In genomic region chr7:23336799-23337283, GRCh38 we compare ENCODE assay signal across 1 cellular context.
A peak's percentile ranks its signal among the peaks of the same experiment; 100 is the strongest.
TF ChIP-seq lines count a peak whose summit lies in the region.

No MANE protein-coding gene starts in this region.

TF ChIP-seq in HepG2, 621 proteins besides CTCF, POLR2A, EP300 and RAD21 (continued from another document and continues in another):
- TF ChIP-seq ZNF280D (CRISPR knock-in tag; IDR thresholded peaks at IDR 0.05) (no peak; the same call in 1 of the 2 replicates), NCOA2 (CRISPR knock-in tag; IDR thresholded peaks at IDR 0.05) (peak; percentile 85), ZBTB3 (CRISPR knock-in tag; IDR thresholded peaks at IDR 0.05; ENCODE audit: borderline replicate concordance, low read depth) (0 out of 2 replicates have a peak, but pooled peaks have one; percentile 74), MIER3 (CRISPR knock-in tag; IDR thresholded peaks at IDR 0.05; ENCODE audit: borderline replicate concordance) (peak; percentile 50; the same call in 1 of the 2 replicates), ARID5B (CRISPR knock-in tag; IDR thresholded peaks at IDR 0.05) (peak; percentile 85), CREBL2 (CRISPR knock-in tag; IDR thresholded peaks at IDR 0.05; ENCODE audit: borderline replicate concordance) (no peak), HDAC2 (CRISPR knock-in tag; IDR thresholded peaks at IDR 0.05) (peak; percentile 68; the same call in 1 of the 2 replicates), GATA4 (IDR thresholded peaks at IDR 0.05; ENCODE audit: borderline replicate concordance, low read depth) (peak; percentile 33; the same call in 1 of the 2 replicates), ZHX2 (IDR thresholded peaks at IDR 0.05; ENCODE audit: low read depth) (no peak), ZHX2 (CRISPR knock-in tag; IDR thresholded peaks at IDR 0.05; ENCODE audit: borderline replicate concordance) (no peak), CEBPG (CRISPR knock-in tag; IDR thresholded peaks at IDR 0.05) (peak; percentile 91), IKZF4 (CRISPR knock-in tag; IDR thresholded peaks at IDR 0.05; ENCODE audit: borderline replicate concordance, low read depth, not compliant biosample characterization) (no peak), TEAD3 (CRISPR knock-in tag; optimal IDR thresholded peaks at IDR 0.05; ENCODE audit: borderline replicate concordance) (no peak), LBX2 (CRISPR knock-in tag; IDR thresholded peaks at IDR 0.05; ENCODE audit: borderline replicate concordance) (no peak), ISL2 (CRISPR knock-in tag; IDR thresholded peaks at IDR 0.05) (peak; percentile 74), ZNF296 (CRISPR knock-in tag; conservative IDR thresholded peaks at IDR 0.05) (no peak), PLRG1 (conservative IDR thresholded peaks at IDR 0.05) (no peak), PHB2 (IDR thresholded peaks at IDR 0.05; ENCODE audit: partially characterized antibody) (no peak), NCOR1 (IDR thresholded peaks at IDR 0.05; ENCODE audit: borderline replicate concordance, low read length) (peak; percentile 44; the same call in 1 of the 2 replicates), NFYC (CRISPR knock-in tag; IDR thresholded peaks at IDR 0.05) (no peak), HNF4A (CRISPR knock-in tag; IDR thresholded peaks at IDR 0.05) (peak; percentile 63), HOMEZ (CRISPR knock-in tag; IDR thresholded peaks at IDR 0.05; ENCODE audit: low read depth) (peak; percentile 55; the same call in 1 of the 2 replicates), U2AF2 (IDR thresholded peaks at IDR 0.05; ENCODE audit: low read depth, low read length) (no peak), SOX13 (IDR thresholded peaks at IDR 0.05) (no peak; the same call in 1 of the 2 replicates), SOX13 (CRISPR knock-in tag; conservative IDR thresholded peaks at IDR 0.05 in 1 of 2, IDR thresholded peaks at IDR 0.05 in 1 of 2) (peak in 1 of 2 experiments; percentile 69; a peak in 2 of 4 replicates), MZF1 (CRISPR knock-in tag; IDR thresholded peaks at IDR 0.05; ENCODE audit: borderline replicate concordance) (no peak), TAF15 (IDR thresholded peaks at IDR 0.05; ENCODE audit: low read depth, low read length, poor library complexity, severe bottlenecking) (no peak), ZBTB33 (CRISPR knock-in tag; IDR thresholded peaks at IDR 0.05) (peak; percentile 58; the same call in 1 of the 2 replicates), LCORL (IDR thresholded peaks at IDR 0.05) (no peak), LCORL (CRISPR knock-in tag; IDR thresholded peaks at IDR 0.05) (peak; percentile 48; the same call in 1 of the 2 replicates), FOXO4 (CRISPR knock-in tag; conservative IDR thresholded peaks at IDR 0.05) (no peak), KDM1A (CRISPR knock-in tag; IDR thresholded peaks at IDR 0.05) (peak; percentile 46; the same call in 1 of the 2 replicates), AHR (CRISPR knock-in tag; IDR thresholded peaks at IDR 0.05) (no peak), ZNF724P (CRISPR knock-in tag; IDR thresholded peaks at IDR 0.05; ENCODE audit: borderline replicate concordance) (no peak), PHF21A (CRISPR knock-in tag; IDR thresholded peaks at IDR 0.05) (peak; percentile 52; the same call in 1 of the 2 replicates), ZNF12 (CRISPR knock-in tag; IDR thresholded peaks at IDR 0.05) (peak; percentile 86), NFATC3 (CRISPR knock-in tag; IDR thresholded peaks at IDR 0.05) (no peak), ZNF414 (CRISPR knock-in tag; IDR thresholded peaks at IDR 0.05) (no peak), ZNF34 (CRISPR knock-in tag; IDR thresholded peaks at IDR 0.05; ENCODE audit: borderline replicate concordance) (no peak), NR2F1 (CRISPR knock-in tag; IDR thresholded peaks at IDR 0.05) (no peak), ZNF883 (CRISPR knock-in tag; IDR thresholded peaks at IDR 0.05; ENCODE audit: not compliant biosample characterization) (no peak), ZKSCAN1 (IDR thresholded peaks at IDR 0.05; ENCODE audit: low read length) (no peak)
